Comparison of ENCODE assay signal across 8 cellular contexts in the genomic region with DNA sequence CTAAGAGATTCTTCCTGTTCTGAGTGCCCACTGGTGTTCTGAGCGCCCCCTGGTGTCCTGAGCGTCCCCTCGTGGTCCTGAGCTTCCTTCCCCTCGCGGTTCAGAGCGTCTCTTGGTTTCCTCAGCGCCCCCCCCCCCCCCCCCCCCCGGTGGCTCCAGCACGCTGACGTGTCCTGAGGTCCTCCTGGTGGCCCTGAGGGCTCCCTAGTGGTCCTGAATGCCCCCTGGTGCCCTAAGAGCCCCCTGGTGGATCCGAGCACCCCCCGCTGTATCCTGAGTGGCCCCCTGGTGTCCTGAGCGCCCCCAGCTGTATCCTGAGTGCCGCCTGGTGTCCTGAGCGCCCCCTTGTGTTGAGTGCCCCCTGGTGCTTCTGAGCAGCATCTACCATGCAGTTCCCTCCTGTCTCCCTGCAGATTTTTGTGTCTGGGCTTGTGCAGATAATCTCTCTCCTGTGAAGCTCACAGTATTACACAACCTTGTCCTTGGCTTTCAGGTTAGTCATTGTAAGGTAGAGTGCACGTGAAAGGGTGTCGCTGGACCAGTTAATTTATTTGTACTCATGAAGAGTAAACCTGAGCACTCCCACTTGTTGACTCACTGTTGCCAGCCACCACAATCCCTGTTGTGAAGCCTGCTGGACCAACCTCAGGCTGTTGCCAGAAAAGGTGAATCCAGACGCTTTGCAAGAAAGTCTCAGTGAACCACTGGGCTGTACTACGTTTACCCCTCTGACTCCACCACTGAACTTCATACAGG.
DNase-seq lines count a peak whose midpoint lies in the region; ATAC-seq and TF ChIP-seq lines count a peak whose summit lies in the region.

No MANE protein-coding gene starts in this region.

- H3K27ac ChIP-seq in A673 (ENCODE audit: low read depth, low read length, poor library complexity, severe bottlenecking) (no peak overlapping the region), SJCRH30 (no peak overlapping the region)

- ATAC-seq in GM21423 (IDR thresholded peaks at IDR 0.05; ENCODE audit: unreplicated experiment), result peak; percentile 48

- CTCF ChIA-PET in A673 (lab: Charles Lee), result interaction anchor here (0.5 to 0.9 kb wide), 6 partner anchors 14 to 277 kb away, joined by 3 to 12 read pairs (median 4); no protein-coding TSS in a partner anchor

- peak; percentile 58 for TF ChIP-seq CTCF in A673 (conservative IDR thresholded peaks at IDR 0.05; ENCODE audit: low read depth, low read length)

- H3K9me3 ChIP-seq in A673 (ENCODE audit: low read depth, low read length, poor library complexity, severe bottlenecking) (no peaks in the 10 kb centered on the region), SJCRH30 (replicated peaks) (no peaks in the 10 kb centered on the region)

- H3K27me3 ChIP-seq in A673 (replicated peaks; ENCODE audit: insufficient read depth, low read depth, low read length, poor library complexity), result no peaks in the 10 kb centered on the region
- H3K27me3 ChIP-seq in SJCRH30, result no peaks in the 10 kb centered on the region

- POLR2A ChIA-PET in A673 (lab: Charles Lee; ENCODE audit: low non-redundant PET), result no interaction called here

- intact Hi-C loops in A673 (cut with micrococcal nuclease; ENCODE audit: unreplicated experiment), result no loop called here

- H3K4me3 ChIP-seq in A673 (ENCODE audit: low read depth, low read length, poor library complexity, severe bottlenecking) (no peak overlapping the region), SJCRH30 (no peak overlapping the region)

- H3K4me1 ChIP-seq in A673 (ENCODE audit: insufficient read depth, low read length, poor library complexity, severe bottlenecking), result no peaks in the 10 kb centered on the region
- no peaks in the 10 kb centered on the region for H3K4me1 ChIP-seq in SJCRH30

- DNase-seq in A673 (ENCODE audit: low spot score), result peak; percentile 47
- peak; percentile 28 to 43 for DNase-seq in SJCRH30
- DNase-seq in activated naive CD4-positive, alpha-beta T cell treated with Interleukin-2 at 50 U/mL for 16 hours, result peak; percentile 64
- DNase-seq in stimulated activated CD4-positive, alpha-beta T cell treated with anti-CD3 and anti-CD28 coated beads, TNF-alpha, amount 100 ng/mL, for 1 hour (ENCODE audit: low read depth in 3 of 3, low spot score in 1 of 3), result peak in 2 of 3 donors; percentile 24 to 55
- no peak for DNase-seq in 8988T
- no peak for DNase-seq in EL
- DNase-seq in cortex of kidney (lab: John Stamatoyannopoulos, UW), result no peak

- no peaks in the 10 kb centered on the region for H3K36me3 ChIP-seq in A673 (ENCODE audit: insufficient read depth, low read length, poor library complexity, severe bottlenecking)
- H3K36me3 ChIP-seq in SJCRH30, result no peaks in the 10 kb centered on the region

- BruUV-seq in A673 (replicated peaks; lab: Mats Ljungman, UMichigan), result no TSS peak

Comparison
In these comparisons a context has a peak if more than half of its experiments do, and no peak if none do; other contexts are left out.
1. DNase-seq: peak in A673 (single experiment), SJCRH30 (2 of 2), activated naive CD4-positive, alpha-beta T cell treated with Interleukin-2 at 50 U/mL for 16 hours (single experiment) and stimulated activated CD4-positive, alpha-beta T cell treated with anti-CD3 and anti-CD28 coated beads, TNF-alpha, amount 100 ng/mL, for 1 hour (2 of 3); none in 8988T (single experiment), EL (single experiment) and cortex of kidney (single experiment).